Comparison of ENCODE assay signal across 2 cellular contexts in the genomic region with DNA sequence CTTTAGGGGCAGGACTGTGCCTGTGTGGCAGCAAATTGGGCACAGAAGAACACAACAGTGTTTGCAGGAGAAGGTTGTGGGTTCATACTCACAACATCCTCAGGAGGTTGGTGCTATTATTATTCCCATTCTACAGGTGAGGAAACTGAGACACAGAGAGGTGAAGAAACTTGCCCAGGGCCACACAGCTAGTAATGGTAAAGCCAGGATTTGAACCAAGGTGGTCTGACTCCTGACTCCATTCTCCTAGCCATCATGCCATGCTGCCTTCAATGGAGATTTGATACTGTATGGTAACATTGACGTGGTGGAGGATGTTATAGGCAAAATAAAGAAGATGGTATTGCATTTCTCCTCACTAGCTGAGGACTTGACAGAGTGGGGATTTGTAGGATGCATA.
TF ChIP-seq lines count a peak whose summit lies in the region.

No MANE protein-coding gene starts in this region.

TF ChIP-seq in HepG2, 621 proteins besides CTCF, POLR2A, EP300 and RAD21:
- TF ChIP-seq NPAS2 (CRISPR knock-in tag; IDR thresholded peaks at IDR 0.05; ENCODE audit: borderline replicate concordance) (no peak), JUN (CRISPR knock-in tag; IDR thresholded peaks at IDR 0.05) (no peak), ZNF556 (CRISPR knock-in tag; IDR thresholded peaks at IDR 0.05; ENCODE audit: borderline replicate concordance) (no peak), ZNF629 (CRISPR knock-in tag; conservative IDR thresholded peaks at IDR 0.05) (peak; percentile 84)
- TF ChIP-seq, protein P1, sequence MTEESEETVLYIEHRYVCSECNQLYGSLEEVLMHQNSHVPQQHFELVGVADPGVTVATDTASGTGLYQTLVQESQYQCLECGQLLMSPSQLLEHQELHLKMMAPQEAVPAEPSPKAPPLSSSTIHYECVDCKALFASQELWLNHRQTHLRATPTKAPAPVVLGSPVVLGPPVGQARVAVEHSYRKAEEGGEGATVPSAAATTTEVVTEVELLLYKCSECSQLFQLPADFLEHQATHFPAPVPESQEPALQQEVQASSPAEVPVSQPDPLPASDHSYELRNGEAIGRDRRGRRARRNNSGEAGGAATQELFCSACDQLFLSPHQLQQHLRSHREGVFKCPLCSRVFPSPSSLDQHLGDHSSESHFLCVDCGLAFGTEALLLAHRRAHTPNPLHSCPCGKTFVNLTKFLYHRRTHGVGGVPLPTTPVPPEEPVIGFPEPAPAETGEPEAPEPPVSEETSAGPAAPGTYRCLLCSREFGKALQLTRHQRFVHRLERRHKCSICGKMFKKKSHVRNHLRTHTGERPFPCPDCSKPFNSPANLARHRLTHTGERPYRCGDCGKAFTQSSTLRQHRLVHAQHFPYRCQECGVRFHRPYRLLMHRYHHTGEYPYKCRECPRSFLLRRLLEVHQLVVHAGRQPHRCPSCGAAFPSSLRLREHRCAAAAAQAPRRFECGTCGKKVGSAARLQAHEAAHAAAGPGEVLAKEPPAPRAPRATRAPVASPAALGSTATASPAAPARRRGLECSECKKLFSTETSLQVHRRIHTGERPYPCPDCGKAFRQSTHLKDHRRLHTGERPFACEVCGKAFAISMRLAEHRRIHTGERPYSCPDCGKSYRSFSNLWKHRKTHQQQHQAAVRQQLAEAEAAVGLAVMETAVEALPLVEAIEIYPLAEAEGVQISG (CRISPR knock-in tag; IDR thresholded peaks at IDR 0.05), result no peak
TF ChIP-seq in HepG2: peak in this region for 1.

TF ChIP-seq in K562, 482 proteins besides CTCF, POLR2A, EP300 and RAD21:
- TF ChIP-seq MBD2 (IDR thresholded peaks at IDR 0.05; ENCODE audit: borderline replicate concordance, low read depth), result no peak
- peak; percentile 72 for TF ChIP-seq RBM25 (IDR thresholded peaks at IDR 0.05; ENCODE audit: low read depth, low read length, severe bottlenecking)
- TF ChIP-seq, protein P2, sequence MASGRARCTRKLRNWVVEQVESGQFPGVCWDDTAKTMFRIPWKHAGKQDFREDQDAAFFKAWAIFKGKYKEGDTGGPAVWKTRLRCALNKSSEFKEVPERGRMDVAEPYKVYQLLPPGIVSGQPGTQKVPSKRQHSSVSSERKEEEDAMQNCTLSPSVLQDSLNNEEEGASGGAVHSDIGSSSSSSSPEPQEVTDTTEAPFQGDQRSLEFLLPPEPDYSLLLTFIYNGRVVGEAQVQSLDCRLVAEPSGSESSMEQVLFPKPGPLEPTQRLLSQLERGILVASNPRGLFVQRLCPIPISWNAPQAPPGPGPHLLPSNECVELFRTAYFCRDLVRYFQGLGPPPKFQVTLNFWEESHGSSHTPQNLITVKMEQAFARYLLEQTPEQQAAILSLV (tag; IDR thresholded peaks at IDR 0.05), result no peak
- no peak for TF ChIP-seq ZNF583 (CRISPR knock-in tag; IDR thresholded peaks at IDR 0.05)
- no peak for TF ChIP-seq PHF8 (IDR thresholded peaks at IDR 0.05; ENCODE audit: borderline replicate concordance, low read length)
- no peak for TF ChIP-seq PCBP1 (IDR thresholded peaks at IDR 0.05; ENCODE audit: low read depth, low read length, poor library complexity, severe bottlenecking)
- TF ChIP-seq, protein P3, sequence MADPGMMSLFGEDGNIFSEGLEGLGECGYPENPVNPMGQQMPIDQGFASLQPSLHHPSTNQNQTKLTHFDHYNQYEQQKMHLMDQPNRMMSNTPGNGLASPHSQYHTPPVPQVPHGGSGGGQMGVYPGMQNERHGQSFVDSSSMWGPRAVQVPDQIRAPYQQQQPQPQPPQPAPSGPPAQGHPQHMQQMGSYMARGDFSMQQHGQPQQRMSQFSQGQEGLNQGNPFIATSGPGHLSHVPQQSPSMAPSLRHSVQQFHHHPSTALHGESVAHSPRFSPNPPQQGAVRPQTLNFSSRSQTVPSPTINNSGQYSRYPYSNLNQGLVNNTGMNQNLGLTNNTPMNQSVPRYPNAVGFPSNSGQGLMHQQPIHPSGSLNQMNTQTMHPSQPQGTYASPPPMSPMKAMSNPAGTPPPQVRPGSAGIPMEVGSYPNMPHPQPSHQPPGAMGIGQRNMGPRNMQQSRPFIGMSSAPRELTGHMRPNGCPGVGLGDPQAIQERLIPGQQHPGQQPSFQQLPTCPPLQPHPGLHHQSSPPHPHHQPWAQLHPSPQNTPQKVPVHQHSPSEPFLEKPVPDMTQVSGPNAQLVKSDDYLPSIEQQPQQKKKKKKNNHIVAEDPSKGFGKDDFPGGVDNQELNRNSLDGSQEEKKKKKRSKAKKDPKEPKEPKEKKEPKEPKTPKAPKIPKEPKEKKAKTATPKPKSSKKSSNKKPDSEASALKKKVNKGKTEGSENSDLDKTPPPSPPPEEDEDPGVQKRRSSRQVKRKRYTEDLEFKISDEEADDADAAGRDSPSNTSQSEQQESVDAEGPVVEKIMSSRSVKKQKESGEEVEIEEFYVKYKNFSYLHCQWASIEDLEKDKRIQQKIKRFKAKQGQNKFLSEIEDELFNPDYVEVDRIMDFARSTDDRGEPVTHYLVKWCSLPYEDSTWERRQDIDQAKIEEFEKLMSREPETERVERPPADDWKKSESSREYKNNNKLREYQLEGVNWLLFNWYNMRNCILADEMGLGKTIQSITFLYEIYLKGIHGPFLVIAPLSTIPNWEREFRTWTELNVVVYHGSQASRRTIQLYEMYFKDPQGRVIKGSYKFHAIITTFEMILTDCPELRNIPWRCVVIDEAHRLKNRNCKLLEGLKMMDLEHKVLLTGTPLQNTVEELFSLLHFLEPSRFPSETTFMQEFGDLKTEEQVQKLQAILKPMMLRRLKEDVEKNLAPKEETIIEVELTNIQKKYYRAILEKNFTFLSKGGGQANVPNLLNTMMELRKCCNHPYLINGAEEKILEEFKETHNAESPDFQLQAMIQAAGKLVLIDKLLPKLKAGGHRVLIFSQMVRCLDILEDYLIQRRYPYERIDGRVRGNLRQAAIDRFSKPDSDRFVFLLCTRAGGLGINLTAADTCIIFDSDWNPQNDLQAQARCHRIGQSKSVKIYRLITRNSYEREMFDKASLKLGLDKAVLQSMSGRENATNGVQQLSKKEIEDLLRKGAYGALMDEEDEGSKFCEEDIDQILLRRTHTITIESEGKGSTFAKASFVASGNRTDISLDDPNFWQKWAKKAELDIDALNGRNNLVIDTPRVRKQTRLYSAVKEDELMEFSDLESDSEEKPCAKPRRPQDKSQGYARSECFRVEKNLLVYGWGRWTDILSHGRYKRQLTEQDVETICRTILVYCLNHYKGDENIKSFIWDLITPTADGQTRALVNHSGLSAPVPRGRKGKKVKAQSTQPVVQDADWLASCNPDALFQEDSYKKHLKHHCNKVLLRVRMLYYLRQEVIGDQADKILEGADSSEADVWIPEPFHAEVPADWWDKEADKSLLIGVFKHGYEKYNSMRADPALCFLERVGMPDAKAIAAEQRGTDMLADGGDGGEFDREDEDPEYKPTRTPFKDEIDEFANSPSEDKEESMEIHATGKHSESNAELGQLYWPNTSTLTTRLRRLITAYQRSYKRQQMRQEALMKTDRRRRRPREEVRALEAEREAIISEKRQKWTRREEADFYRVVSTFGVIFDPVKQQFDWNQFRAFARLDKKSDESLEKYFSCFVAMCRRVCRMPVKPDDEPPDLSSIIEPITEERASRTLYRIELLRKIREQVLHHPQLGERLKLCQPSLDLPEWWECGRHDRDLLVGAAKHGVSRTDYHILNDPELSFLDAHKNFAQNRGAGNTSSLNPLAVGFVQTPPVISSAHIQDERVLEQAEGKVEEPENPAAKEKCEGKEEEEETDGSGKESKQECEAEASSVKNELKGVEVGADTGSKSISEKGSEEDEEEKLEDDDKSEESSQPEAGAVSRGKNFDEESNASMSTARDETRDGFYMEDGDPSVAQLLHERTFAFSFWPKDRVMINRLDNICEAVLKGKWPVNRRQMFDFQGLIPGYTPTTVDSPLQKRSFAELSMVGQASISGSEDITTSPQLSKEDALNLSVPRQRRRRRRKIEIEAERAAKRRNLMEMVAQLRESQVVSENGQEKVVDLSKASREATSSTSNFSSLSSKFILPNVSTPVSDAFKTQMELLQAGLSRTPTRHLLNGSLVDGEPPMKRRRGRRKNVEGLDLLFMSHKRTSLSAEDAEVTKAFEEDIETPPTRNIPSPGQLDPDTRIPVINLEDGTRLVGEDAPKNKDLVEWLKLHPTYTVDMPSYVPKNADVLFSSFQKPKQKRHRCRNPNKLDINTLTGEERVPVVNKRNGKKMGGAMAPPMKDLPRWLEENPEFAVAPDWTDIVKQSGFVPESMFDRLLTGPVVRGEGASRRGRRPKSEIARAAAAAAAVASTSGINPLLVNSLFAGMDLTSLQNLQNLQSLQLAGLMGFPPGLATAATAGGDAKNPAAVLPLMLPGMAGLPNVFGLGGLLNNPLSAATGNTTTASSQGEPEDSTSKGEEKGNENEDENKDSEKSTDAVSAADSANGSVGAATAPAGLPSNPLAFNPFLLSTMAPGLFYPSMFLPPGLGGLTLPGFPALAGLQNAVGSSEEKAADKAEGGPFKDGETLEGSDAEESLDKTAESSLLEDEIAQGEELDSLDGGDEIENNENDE (IDR thresholded peaks at IDR 0.05; ENCODE audit: low read depth, low read length), result no peak
- TF ChIP-seq BRCA1 (IDR thresholded peaks at IDR 0.05), result no peak
- TF ChIP-seq BRCA1 (CRISPR knock-in tag; IDR thresholded peaks at IDR 0.05), result no peak
